In the genomic region with DNA sequence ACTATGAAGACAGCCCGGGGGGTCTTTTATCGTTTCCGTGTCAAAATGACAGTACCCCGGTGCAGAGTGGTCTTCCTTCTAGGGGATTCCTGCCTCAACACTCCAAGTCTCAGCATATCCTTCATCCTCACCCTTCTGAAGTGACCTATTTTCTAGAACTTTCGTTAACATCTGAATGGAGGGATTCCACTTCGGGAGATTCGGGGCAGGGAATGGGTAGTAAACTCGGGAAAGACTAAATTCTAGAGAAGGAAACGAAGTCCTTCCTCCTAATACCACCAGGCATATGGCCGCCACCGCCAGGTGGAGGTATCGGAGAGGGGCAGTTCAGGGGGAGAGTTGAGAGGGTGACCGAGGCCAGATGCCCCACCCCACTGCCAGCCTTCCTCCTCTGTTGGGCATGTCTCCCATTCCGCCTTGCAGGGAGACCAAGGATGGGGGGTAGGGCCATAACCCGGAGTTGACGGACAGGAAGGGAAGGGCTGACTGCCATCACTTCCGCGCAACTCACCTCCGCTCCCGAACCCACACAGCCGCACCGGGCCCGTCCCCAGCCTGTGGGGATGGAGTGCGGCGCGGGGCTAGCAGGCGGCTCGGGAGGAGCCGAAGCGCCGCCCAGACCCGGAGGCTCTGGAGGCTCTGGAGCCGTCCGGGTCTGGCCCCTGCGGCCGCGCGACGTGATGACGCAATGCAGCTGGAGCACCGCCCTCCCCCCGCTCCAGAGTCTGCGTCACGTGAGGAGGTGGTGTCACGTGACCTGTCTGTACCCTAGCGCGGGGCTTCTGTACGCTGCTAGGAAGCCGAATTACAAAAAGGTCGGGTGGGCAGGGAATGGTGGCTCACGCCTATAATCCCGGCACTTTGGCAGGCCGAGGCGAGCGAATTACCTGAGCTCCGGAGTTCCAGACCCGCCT, we compare ENCODE assay signal across 8 cellular contexts. TPM values are rescaled to one million over a fixed set of nuclear protein-coding genes. Genes with fewer than 3 reads are reported as not detected.
DNase-seq lines count a peak whose midpoint lies in the region; ATAC-seq and TF ChIP-seq lines count a peak whose summit lies in the region.

Gene KLHL12 (minus strand): TSS at position 657 of the 914 bp plus-strand sequence. CDS start 2,072 bp downstream, outside the sequence.

- peak within 1 kb of the TSS; percentile 61 for H3K4me3 ChIP-seq in upper lobe of right lung

- H3K27ac ChIP-seq in upper lobe of right lung, result peak within 1 kb of the TSS; percentile 91

- DNase-seq in GM13976 (ENCODE audit: low spot score), result peak; percentile 98
- peak; percentile 95 for DNase-seq in NCI-H146 treated with DMSO at 0.1 percent for 48 hours (lab: John Stamatoyannopoulos, UW; ENCODE audit: unreplicated experiment)
- peak; percentile 94 for DNase-seq in amniotic epithelial cell (ENCODE audit: low read depth)
- DNase-seq in left cardiac atrium, result peak; percentile 97
- peak; percentile 99 for DNase-seq in posterior vena cava (ENCODE audit: low spot score)
- peak; percentile 99 for DNase-seq in upper lobe of right lung

- no peaks in the 10 kb centered on the region for H3K27me3 ChIP-seq in upper lobe of right lung

- in situ Hi-C loops in GM13976 (cut with MboI; ENCODE audit: low sequenced_read_pairs, unreplicated experiment), result no loop called here

- H3K4me1 ChIP-seq in upper lobe of right lung, result peaks cover 12% of the 10 kb centered on the region

- H3K9me3 ChIP-seq in upper lobe of right lung, result no peaks in the 10 kb centered on the region

- H3K36me3 ChIP-seq in upper lobe of right lung, result peaks cover 14% of the 10 kb centered on the region

- intact Hi-C loops in T-helper 1 cell treated with Interleukin-12 subunit alpha and Interleukin-12 subunit beta and Interleukin-4 antibody, amounts not matched to agents 30 ng/mL and 1 ng/mL, for 36 hours (cut with micrococcal nuclease), result loop anchor here (1.0 kb wide), 11 partner anchors 31 to 1098 kb away; partner anchors contain the start of genes ADIPOR1, CYB5R1, IPO9 and PCAT6
- intact Hi-C loops in left cardiac atrium (cut with DNase I), result loop anchor here (5.0 to 10.0 kb wide), 3 partner anchors 35 to 78 kb away; partner anchors contain the start of gene TMEM183A (in 1 of the 2)
- intact Hi-C loops in posterior vena cava (cut with DNase I), result no loop called here
- intact Hi-C loops in upper lobe of right lung (cut with DNase I), result no loop called here

- TF ChIP-seq CTCF in GM13976 (IDR thresholded peaks at IDR 0.05; ENCODE audit: borderline replicate concordance, control extremely low read depth, extremely low read depth, insufficient read depth, missing control alignments), result peak; percentile 56
- TF ChIP-seq CTCF in upper lobe of right lung (IDR thresholded peaks at IDR 0.05), result peak; percentile 60

- ATAC-seq in HG02884 (IDR thresholded peaks at IDR 0.05; ENCODE audit: unreplicated experiment) (peak; percentile 85), left cardiac atrium (peak; percentile 99 to 100), upper lobe of right lung (peak; percentile 98)

RNA-seq across cellular contexts. Expression of gene KLHL12, which starts in this region (rescaled TPM):
- total RNA-seq in T-helper 1 cell treated with Interleukin-12 subunit alpha and Interleukin-12 subunit beta and Interleukin-4 antibody, amounts not matched to agents 30 ng/mL and 1 ng/mL, for 36 hours, result 25.6 and 29.2 TPM in 2 replicates
- total RNA-seq in left cardiac atrium, result 10 to 100 TPM; 18.0 to 20.1 TPM
- total RNA-seq in posterior vena cava, result 10 to 100 TPM; 16.9 to 17.3 TPM
- 24.4 TPM for total RNA-seq in upper lobe of right lung

Comparison
In these comparisons a context has a peak if more than half of its experiments do, and no peak if none do; other contexts are left out.
1. Peak in every context shown above with its lines: DNase-seq, ATAC-seq, H3K4me3 ChIP-seq and H3K27ac ChIP-seq.
2. intact Hi-C loops: an anchor here in T-helper 1 cell treated with Interleukin-12 subunit alpha and Interleukin-12 subunit beta and Interleukin-4 antibody, amounts not matched to agents 30 ng/mL and 1 ng/mL, for 36 hours (1.0 kb wide) and left cardiac atrium (5.0 to 10.0 kb wide); none called in posterior vena cava and upper lobe of right lung.